ENCODE assay signal across 9 cellular contexts in the genomic region with DNA sequence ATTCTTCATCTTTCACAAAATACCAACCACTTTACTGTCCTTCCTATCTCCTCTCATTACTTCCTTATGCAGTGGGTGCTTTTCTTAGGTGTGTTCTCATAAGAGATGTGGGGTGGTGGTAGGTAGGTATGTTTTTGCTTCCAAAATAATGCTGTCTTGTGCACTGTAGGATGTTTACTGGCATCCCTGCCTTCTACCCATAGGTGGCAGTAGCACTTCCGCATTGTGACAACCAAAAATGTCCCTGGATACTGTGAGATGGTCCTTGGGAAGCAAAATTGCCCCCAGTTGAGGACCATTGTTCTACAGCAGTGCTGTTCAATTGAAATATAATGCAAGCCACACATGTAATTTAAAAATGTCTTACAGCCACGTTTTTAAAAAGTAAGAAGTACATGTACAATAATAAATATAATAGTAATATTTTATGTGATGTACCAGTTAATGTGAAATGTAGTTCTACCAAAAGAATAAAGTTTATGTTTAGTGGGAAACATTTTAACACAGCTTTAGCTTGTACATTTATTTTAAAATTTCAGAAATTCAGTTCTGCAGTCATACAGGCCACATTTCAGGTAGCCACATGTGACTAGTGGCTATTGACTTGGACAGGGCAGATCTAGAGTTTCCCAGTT.
DNase-seq lines count a peak whose midpoint lies in the region; ATAC-seq, FAIRE-seq and TF ChIP-seq lines count a peak whose summit lies in the region.
"Had no signal": no experiment of that assay in that cellular context is flagged by ENCODE, and none has a peak within 500 bp of the region (broad histone marks: within the 10 kb centered on the region; RNA-seq: fewer than 3 reads in every experiment).

No MANE protein-coding gene starts in this region.

- BruUV-seq in Panc1 (replicated peaks; lab: Mats Ljungman, UMichigan): no TSS peak

- in situ Hi-C loops in Panc1 (cut with HindIII; ENCODE audit: low pct_unique_long_range_greater_than_20kb, low sequenced_read_pairs): no loop called here

- FAIRE-seq in H54 (lab: Jason Lieb, UNC): no peak
- FAIRE-seq: G401.6 had no signal

- no peaks in the 10 kb centered on the region for H3K9me3 ChIP-seq in Panc1 (ENCODE audit: control insufficient read depth, insufficient read depth, low read depth, low read length)
- no peaks in the 10 kb centered on the region for H3K9me3 ChIP-seq in colonic mucosa

- H3K4me1 ChIP-seq in Panc1 (ENCODE audit: control insufficient read depth, insufficient read depth, low read length) (no peaks in the 10 kb centered on the region), colonic mucosa (no peaks in the 10 kb centered on the region)

- DNase-seq in NCI-H524 (lab: John Stamatoyannopoulos, UW): peak; percentile 41 to 44
- DNase-seq in NCI-H524 treated with DMSO at 0.1 percent for 48 hours (lab: John Stamatoyannopoulos, UW): no peak
- peak; percentile 1 for DNase-seq in H54 (ENCODE audit: insufficient read length, low spot score)
- DNase-seq in Panc1 (ENCODE audit: low read depth, low spot score): peak; percentile 32
- DNase-seq in colonic mucosa: peak; percentile 39
- peak; percentile 13 for DNase-seq in myocyte (ENCODE audit: low read depth)
- DNase-seq in KG1 (lab: John Stamatoyannopoulos, UW): no peak
- no peak for DNase-seq in GF-D8 (lab: John Stamatoyannopoulos, UW)

- no peak overlapping the region for H3K9ac ChIP-seq in colonic mucosa (ENCODE audit: low read depth in 2 of 2, low read length in 2 of 2)

- no peak for TF ChIP-seq POLR2A in H54 (IDR thresholded peaks at IDR 0.05; ENCODE audit: low read depth, low read length)

- POLR2A ChIA-PET in Panc1 (lab: Charles Lee): no interaction called here

- CTCF ChIA-PET in Panc1 (lab: Charles Lee): no interaction called here

- H3K36me3 ChIP-seq in Panc1 (ENCODE audit: control insufficient read depth, insufficient read depth, low read length): no peaks in the 10 kb centered on the region
- H3K36me3 ChIP-seq in colonic mucosa: no peaks in the 10 kb centered on the region

- H3K27ac ChIP-seq in Panc1 (ENCODE audit: low read length) (no peak overlapping the region), colonic mucosa (no peak overlapping the region)

- no peak overlapping the region for H3K4me3 ChIP-seq in Panc1 (ENCODE audit: low read depth in 2 of 2, low read length in 2 of 2)
- no peak overlapping the region for H3K4me3 ChIP-seq in colonic mucosa

- H3K27me3 ChIP-seq in Panc1 (ENCODE audit: control insufficient read depth, insufficient read depth, low read length): peaks cover 5% of the 10 kb centered on the region; the same call in 1 of the 2 replicates
- H3K27me3 ChIP-seq in colonic mucosa: no peaks in the 10 kb centered on the region

- ATAC-seq in Panc1: peak; percentile 77

- TF ChIP-seq CTCF in Panc1 (IDR thresholded peaks at IDR 0.05): peak; percentile 86
- TF ChIP-seq CTCF in colonic mucosa (IDR thresholded peaks at IDR 0.05): peak; percentile 78

- intact Hi-C loops in Panc1 (cut with micrococcal nuclease; ENCODE audit: unreplicated experiment) (no loop called here), colonic mucosa (cut with DNase I) (no loop called here)

Comparison
In these comparisons a context has a peak if more than half of its experiments do, and no peak if none do; other contexts are left out.
1. DNase-seq: peak in NCI-H524 (2 of 2), H54 (single experiment), Panc1 (single experiment), colonic mucosa (single experiment) and myocyte (single experiment); none in NCI-H524 treated with DMSO at 0.1 percent for 48 hours (single experiment), KG1 (single experiment) and GF-D8 (single experiment).